Comparison of ENCODE assay signal across 8 cellular contexts in the genomic region with DNA sequence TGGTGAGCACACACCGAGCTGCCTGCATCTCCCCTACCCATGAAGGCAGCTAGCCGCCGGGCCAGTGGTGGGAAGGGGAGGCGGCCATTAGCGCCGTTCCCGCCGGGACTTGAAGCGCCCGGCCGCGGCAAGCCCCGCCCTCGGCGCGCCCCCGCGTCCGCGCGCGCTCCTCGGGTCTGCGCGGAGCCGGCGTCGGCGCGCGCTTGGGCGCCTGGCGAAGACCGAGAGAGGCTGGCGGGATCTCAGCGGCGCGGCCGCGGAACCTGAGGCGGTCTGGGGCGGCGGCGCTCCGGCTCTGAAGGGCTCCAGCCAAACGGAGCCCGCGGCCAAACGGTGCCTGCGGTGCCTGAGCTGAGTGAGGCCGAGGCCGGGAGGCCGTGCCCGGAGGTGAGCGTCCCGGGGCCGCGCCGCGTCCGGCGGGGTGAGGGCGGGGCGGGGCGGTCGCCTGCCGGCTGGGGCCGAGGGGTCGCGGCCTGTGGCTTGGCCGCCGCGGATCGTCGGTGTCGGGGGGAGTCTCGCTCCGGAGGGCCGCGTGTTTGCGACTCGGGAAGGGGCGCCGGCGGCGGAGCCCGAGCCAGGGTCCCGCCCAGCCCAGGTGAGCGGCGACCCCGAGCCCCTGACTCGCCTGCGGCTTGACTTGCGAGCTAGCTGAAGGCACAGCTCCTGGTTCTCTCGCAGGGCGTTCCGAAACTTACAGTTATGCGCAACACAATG. TPM values are rescaled to one million over a fixed set of nuclear protein-coding genes. Genes with fewer than 3 reads are reported as not detected.
DNase-seq lines count a peak whose midpoint lies in the region; ATAC-seq lines count a peak whose summit lies in the region.

A gene with protein sequence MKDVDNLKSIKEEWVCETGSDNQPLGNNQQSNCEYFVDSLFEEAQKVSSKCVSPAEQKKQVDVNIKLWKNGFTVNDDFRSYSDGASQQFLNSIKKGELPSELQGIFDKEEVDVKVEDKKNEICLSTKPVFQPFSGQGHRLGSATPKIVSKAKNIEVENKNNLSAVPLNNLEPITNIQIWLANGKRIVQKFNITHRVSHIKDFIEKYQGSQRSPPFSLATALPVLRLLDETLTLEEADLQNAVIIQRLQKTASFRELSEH (plus strand): TSS at position 202 of the 714 bp plus-strand sequence. CDS start 17,852 bp downstream, outside the sequence.

- DNase-seq in AG08396 (ENCODE audit: low spot score) (peak; percentile 93), NCI-H2227 treated with DMSO at 0.1 percent for 48 hours (lab: John Stamatoyannopoulos, UW) (peak; percentile 83), cerebellum (ENCODE audit: low spot score) (peak; percentile 90), kidney glomerular epithelial cell (lab: John Stamatoyannopoulos, UW) (peak; percentile 76)
- peak; percentile 45 to 66 for DNase-seq in stimulated activated CD4-positive, alpha-beta T cell treated with anti-CD3 and anti-CD28 coated beads, Interleukin-15, amount 100 ng/mL, for 48 hours (ENCODE audit: low read depth in 2 of 2)

- ATAC-seq in GM18868 (IDR thresholded peaks at IDR 0.05; ENCODE audit: unreplicated experiment) (peak; percentile 77), HG03095 (IDR thresholded peaks at IDR 0.05; ENCODE audit: unreplicated experiment) (peak; percentile 64)
- peak; percentile 90 for ATAC-seq in activated CD4-positive, CD25-positive, alpha-beta regulatory T cell treated with anti-CD3 and anti-CD28 coated beads, Interleukin-2, amount 50 U/mL, for 24 hours

RNA-seq across cellular contexts. Expression of the gene that starts here (rescaled TPM):
- 29.3 TPM for total RNA-seq in cerebellum

Comparison
In these comparisons a context has a peak if more than half of its experiments do, and no peak if none do; other contexts are left out.
1. Peak in every context shown above with its lines: DNase-seq and ATAC-seq.